In the genomic region with DNA sequence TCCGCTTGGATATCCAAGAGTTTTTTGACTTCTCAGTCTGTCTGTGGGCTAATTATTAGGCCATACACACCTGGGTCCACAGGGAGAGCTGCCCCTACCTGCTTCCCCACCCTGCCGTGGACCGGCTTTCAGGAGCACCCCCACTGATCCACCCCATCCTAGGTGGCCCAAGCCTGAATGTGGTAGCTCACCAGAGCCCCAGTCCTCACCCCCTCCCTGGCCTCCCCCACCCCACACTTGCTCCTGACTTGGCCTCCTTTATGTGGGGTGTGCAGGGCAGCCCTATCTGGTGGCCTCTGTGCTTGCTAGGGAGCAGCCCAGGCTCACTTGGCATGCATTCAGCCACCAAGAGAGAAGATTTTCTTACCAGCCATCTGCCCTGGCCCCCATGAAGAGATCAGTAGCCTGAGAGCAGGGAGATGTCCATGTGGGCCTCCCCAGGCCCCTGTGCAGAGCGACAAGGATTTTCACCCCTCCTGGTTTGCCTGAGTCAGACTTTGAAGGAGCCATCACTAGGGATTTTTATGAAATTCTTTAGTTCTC, we compare ENCODE assay signal across 15 cellular contexts.
"Had no signal": no experiment of that assay in that cellular context is flagged by ENCODE, and none has a peak within 500 bp of the region (broad histone marks: within the 10 kb centered on the region; RNA-seq: fewer than 3 reads in every experiment).

No MANE protein-coding gene starts in this region.

- H3K79me2 ChIP-seq: hepatocyte had no signal

- DNase-seq: activated CD4-positive, alpha-beta memory T cell treated with anti-CD3 and anti-CD28 coated beads, Interleukin-2, amount 10 ng/mL, durations not matched to agents 7 days and 5 days; activated CD4-positive, alpha-beta T cell treated with anti-CD3 and anti-CD28 coated beads for 4 hours; activated effector memory CD4-positive, alpha-beta T cell treated with Interleukin-2 at 50 U/mL for 16 hours; activated T-cell treated with anti-CD3 and anti-CD28 coated beads, Interleukin-2, amount 50 U/mL, for 24 hours; adrenal gland; caudate nucleus; mesenchymal stem cell; naive thymus-derived CD8-positive, alpha-beta T cell; stimulated activated CD4-positive, alpha-beta T cell treated with anti-CD3 and anti-CD28 coated beads, Interleukin-4, amount 100 ng/mL, for 24 hours; stimulated activated naive CD8-positive, alpha-beta T cell treated with anti-CD3 and anti-CD28 coated beads, Interleukin-15, Interleukin-2, amounts not matched to agents 100 U/mL and 50 U/mL, for 24 hours; T-helper 17 cell had no signal

- H3K27me3 ChIP-seq: adrenal gland, hepatocyte, transverse colon had no signal

- H3K27ac ChIP-seq: adrenal gland, hepatocyte had no signal

- H2AFZ ChIP-seq: hepatocyte had no signal

- H3K9me3 ChIP-seq: adrenal gland, transverse colon had no signal

- H3K4me3 ChIP-seq: adrenal gland, hepatocyte, skin epidermis, transverse colon had no signal

- H3K4me1 ChIP-seq: adrenal gland had no signal

- H3K4me2 ChIP-seq: hepatocyte had no signal

- ATAC-seq: left lobe of liver; naive thymus-derived CD8-positive, alpha-beta T cell; stimulated activated naive CD8-positive, alpha-beta T cell treated with anti-CD3 and anti-CD28 coated beads, Interleukin-15, Interleukin-2, amounts not matched to agents 100 U/mL and 50 U/mL, for 24 hours; T-helper 17 cell had no signal

- H3K36me3 ChIP-seq: adrenal gland had no signal
